ENCODE assay signal across 1 cellular context in the genomic region with DNA sequence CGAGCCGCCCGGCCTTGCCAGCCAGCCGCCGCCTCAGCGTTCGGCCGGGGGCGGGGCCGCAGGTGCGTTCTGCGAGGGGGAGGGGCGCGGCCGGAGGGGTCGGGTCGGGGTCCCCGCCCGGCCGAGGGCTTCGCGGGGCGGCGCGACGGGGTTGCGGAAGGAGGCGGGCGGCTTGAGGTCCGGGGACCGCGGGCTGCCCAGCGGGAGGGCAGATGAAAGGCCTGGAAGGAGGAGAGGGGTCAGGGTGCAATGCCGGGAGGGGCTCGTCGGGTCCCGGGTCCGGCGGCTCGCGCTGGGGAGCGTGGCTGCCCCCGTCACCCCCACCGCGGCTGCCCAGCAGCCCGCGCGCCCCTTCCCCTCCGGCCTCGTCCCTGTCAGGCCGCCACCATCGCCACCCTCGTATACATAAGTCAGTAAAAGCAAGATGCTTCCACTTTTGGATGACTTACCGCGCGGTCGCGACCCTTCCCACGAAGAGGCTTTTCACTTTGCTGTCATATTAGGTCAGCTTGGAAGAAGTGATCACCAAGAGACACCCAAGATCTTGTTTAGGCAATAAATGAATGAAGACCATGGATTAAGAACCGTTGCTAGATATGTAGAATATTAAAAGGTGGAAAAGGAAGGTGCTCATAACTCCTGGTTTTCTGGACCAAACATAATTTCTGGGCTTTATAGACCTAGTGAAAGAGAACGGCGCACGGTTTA.
TF ChIP-seq lines count a peak whose summit lies in the region.

No MANE protein-coding gene starts in this region.

TF ChIP-seq in HepG2, 621 proteins besides CTCF, POLR2A, EP300 and RAD21 (continued from another document and continues in another):
- TF ChIP-seq ZNF747 (CRISPR knock-in tag; IDR thresholded peaks at IDR 0.05; ENCODE audit: borderline replicate concordance) (no peak), NR1H2 (CRISPR knock-in tag; IDR thresholded peaks at IDR 0.05; ENCODE audit: borderline replicate concordance, low read depth) (no peak), MAF1 (CRISPR knock-in tag; IDR thresholded peaks at IDR 0.05; ENCODE audit: borderline replicate concordance) (no peak), RELA (CRISPR knock-in tag; IDR thresholded peaks at IDR 0.05) (0 out of 2 replicates have a peak, but pooled peaks have one; percentile 38), CBX1 (IDR thresholded peaks at IDR 0.05; ENCODE audit: low read depth) (no peak), ZNF777 (CRISPR knock-in tag; IDR thresholded peaks at IDR 0.05) (peak; percentile 69), ZSCAN12 (CRISPR knock-in tag; IDR thresholded peaks at IDR 0.05) (no peak), ELF3 (CRISPR knock-in tag; IDR thresholded peaks at IDR 0.05) (no peak), AGO2 (optimal IDR thresholded peaks at IDR 0.05; ENCODE audit: low read depth, low read length) (peak; percentile 28), SOX13 (IDR thresholded peaks at IDR 0.05) (no peak), SOX13 (CRISPR knock-in tag; conservative IDR thresholded peaks at IDR 0.05 in 1 of 2, IDR thresholded peaks at IDR 0.05 in 1 of 2) (no peak), ZNF180 (CRISPR knock-in tag; IDR thresholded peaks at IDR 0.05; ENCODE audit: borderline replicate concordance, low read depth) (no peak), ZNF790 (CRISPR knock-in tag; IDR thresholded peaks at IDR 0.05; ENCODE audit: borderline replicate concordance) (no peak), ZNF207 (IDR thresholded peaks at IDR 0.05; ENCODE audit: borderline replicate concordance) (no peak), NCOA1 (CRISPR knock-in tag; IDR thresholded peaks at IDR 0.05) (no peak), ZNF644 (CRISPR knock-in tag; IDR thresholded peaks at IDR 0.05; ENCODE audit: low read depth) (no peak), ZFP90 (CRISPR knock-in tag; IDR thresholded peaks at IDR 0.05; ENCODE audit: borderline replicate concordance) (no peak), ZNF724P (CRISPR knock-in tag; IDR thresholded peaks at IDR 0.05; ENCODE audit: borderline replicate concordance) (no peak), ZNF772 (CRISPR knock-in tag; IDR thresholded peaks at IDR 0.05) (no peak), ZNF124 (CRISPR knock-in tag; IDR thresholded peaks at IDR 0.05) (no peak), ELF4 (CRISPR knock-in tag; IDR thresholded peaks at IDR 0.05; ENCODE audit: borderline replicate concordance) (no peak), ZNF761 (CRISPR knock-in tag; conservative IDR thresholded peaks at IDR 0.05) (no peak), EED (CRISPR knock-in tag; IDR thresholded peaks at IDR 0.05) (no peak), RBM39 (IDR thresholded peaks at IDR 0.05; ENCODE audit: low read depth, low read length, poor library complexity, severe bottlenecking) (no peak), CEBPB (IDR thresholded peaks at IDR 0.05; ENCODE audit: borderline replicate concordance, low read depth, low read length) (no peak)
- TF ChIP-seq, protein P1, sequence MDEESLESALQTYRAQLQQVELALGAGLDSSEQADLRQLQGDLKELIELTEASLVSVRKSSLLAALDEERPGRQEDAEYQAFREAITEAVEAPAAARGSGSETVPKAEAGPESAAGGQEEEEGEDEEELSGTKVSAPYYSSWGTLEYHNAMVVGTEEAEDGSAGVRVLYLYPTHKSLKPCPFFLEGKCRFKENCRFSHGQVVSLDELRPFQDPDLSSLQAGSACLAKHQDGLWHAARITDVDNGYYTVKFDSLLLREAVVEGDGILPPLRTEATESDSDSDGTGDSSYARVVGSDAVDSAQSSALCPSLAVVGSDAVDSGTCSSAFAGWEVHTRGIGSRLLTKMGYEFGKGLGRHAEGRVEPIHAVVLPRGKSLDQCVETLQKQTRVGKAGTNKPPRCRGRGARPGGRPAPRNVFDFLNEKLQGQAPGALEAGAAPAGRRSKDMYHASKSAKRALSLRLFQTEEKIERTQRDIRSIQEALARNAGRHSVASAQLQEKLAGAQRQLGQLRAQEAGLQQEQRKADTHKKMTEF (CRISPR knock-in tag; IDR thresholded peaks at IDR 0.05), result no peak
- TF ChIP-seq, protein P2, sequence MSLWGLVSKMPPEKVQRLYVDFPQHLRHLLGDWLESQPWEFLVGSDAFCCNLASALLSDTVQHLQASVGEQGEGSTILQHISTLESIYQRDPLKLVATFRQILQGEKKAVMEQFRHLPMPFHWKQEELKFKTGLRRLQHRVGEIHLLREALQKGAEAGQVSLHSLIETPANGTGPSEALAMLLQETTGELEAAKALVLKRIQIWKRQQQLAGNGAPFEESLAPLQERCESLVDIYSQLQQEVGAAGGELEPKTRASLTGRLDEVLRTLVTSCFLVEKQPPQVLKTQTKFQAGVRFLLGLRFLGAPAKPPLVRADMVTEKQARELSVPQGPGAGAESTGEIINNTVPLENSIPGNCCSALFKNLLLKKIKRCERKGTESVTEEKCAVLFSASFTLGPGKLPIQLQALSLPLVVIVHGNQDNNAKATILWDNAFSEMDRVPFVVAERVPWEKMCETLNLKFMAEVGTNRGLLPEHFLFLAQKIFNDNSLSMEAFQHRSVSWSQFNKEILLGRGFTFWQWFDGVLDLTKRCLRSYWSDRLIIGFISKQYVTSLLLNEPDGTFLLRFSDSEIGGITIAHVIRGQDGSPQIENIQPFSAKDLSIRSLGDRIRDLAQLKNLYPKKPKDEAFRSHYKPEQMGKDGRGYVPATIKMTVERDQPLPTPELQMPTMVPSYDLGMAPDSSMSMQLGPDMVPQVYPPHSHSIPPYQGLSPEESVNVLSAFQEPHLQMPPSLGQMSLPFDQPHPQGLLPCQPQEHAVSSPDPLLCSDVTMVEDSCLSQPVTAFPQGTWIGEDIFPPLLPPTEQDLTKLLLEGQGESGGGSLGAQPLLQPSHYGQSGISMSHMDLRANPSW (CRISPR knock-in tag; IDR thresholded peaks at IDR 0.05; ENCODE audit: borderline replicate concordance), result no peak
- TF ChIP-seq, protein P3, sequence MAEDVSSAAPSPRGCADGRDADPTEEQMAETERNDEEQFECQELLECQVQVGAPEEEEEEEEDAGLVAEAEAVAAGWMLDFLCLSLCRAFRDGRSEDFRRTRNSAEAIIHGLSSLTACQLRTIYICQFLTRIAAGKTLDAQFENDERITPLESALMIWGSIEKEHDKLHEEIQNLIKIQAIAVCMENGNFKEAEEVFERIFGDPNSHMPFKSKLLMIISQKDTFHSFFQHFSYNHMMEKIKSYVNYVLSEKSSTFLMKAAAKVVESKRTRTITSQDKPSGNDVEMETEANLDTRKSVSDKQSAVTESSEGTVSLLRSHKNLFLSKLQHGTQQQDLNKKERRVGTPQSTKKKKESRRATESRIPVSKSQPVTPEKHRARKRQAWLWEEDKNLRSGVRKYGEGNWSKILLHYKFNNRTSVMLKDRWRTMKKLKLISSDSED (CRISPR knock-in tag; IDR thresholded peaks at IDR 0.05), result no peak
- TF ChIP-seq, protein P4, sequence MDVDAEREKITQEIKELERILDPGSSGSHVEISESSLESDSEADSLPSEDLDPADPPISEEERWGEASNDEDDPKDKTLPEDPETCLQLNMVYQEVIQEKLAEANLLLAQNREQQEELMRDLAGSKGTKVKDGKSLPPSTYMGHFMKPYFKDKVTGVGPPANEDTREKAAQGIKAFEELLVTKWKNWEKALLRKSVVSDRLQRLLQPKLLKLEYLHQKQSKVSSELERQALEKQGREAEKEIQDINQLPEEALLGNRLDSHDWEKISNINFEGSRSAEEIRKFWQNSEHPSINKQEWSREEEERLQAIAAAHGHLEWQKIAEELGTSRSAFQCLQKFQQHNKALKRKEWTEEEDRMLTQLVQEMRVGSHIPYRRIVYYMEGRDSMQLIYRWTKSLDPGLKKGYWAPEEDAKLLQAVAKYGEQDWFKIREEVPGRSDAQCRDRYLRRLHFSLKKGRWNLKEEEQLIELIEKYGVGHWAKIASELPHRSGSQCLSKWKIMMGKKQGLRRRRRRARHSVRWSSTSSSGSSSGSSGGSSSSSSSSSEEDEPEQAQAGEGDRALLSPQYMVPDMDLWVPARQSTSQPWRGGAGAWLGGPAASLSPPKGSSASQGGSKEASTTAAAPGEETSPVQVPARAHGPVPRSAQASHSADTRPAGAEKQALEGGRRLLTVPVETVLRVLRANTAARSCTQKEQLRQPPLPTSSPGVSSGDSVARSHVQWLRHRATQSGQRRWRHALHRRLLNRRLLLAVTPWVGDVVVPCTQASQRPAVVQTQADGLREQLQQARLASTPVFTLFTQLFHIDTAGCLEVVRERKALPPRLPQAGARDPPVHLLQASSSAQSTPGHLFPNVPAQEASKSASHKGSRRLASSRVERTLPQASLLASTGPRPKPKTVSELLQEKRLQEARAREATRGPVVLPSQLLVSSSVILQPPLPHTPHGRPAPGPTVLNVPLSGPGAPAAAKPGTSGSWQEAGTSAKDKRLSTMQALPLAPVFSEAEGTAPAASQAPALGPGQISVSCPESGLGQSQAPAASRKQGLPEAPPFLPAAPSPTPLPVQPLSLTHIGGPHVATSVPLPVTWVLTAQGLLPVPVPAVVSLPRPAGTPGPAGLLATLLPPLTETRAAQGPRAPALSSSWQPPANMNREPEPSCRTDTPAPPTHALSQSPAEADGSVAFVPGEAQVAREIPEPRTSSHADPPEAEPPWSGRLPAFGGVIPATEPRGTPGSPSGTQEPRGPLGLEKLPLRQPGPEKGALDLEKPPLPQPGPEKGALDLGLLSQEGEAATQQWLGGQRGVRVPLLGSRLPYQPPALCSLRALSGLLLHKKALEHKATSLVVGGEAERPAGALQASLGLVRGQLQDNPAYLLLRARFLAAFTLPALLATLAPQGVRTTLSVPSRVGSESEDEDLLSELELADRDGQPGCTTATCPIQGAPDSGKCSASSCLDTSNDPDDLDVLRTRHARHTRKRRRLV (CRISPR knock-in tag; IDR thresholded peaks at IDR 0.05), result no peak
- TF ChIP-seq, protein P5, sequence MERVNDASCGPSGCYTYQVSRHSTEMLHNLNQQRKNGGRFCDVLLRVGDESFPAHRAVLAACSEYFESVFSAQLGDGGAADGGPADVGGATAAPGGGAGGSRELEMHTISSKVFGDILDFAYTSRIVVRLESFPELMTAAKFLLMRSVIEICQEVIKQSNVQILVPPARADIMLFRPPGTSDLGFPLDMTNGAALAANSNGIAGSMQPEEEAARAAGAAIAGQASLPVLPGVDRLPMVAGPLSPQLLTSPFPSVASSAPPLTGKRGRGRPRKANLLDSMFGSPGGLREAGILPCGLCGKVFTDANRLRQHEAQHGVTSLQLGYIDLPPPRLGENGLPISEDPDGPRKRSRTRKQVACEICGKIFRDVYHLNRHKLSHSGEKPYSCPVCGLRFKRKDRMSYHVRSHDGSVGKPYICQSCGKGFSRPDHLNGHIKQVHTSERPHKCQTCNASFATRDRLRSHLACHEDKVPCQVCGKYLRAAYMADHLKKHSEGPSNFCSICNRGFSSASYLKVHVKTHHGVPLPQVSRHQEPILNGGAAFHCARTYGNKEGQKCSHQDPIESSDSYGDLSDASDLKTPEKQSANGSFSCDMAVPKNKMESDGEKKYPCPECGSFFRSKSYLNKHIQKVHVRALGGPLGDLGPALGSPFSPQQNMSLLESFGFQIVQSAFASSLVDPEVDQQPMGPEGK (CRISPR knock-in tag; IDR thresholded peaks at IDR 0.05), result peak; percentile 68; the same call in 1 of the 2 replicates
- TF ChIP-seq, protein P6, sequence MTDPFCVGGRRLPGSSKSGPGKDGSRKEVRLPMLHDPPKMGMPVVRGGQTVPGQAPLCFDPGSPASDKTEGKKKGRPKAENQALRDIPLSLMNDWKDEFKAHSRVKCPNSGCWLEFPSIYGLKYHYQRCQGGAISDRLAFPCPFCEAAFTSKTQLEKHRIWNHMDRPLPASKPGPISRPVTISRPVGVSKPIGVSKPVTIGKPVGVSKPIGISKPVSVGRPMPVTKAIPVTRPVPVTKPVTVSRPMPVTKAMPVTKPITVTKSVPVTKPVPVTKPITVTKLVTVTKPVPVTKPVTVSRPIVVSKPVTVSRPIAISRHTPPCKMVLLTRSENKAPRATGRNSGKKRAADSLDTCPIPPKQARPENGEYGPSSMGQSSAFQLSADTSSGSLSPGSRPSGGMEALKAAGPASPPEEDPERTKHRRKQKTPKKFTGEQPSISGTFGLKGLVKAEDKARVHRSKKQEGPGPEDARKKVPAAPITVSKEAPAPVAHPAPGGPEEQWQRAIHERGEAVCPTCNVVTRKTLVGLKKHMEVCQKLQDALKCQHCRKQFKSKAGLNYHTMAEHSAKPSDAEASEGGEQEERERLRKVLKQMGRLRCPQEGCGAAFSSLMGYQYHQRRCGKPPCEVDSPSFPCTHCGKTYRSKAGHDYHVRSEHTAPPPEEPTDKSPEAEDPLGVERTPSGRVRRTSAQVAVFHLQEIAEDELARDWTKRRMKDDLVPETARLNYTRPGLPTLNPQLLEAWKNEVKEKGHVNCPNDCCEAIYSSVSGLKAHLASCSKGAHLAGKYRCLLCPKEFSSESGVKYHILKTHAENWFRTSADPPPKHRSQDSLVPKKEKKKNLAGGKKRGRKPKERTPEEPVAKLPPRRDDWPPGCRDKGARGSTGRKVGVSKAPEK (CRISPR knock-in tag; IDR thresholded peaks at IDR 0.05; ENCODE audit: borderline replicate concordance), result no peak
- TF ChIP-seq, protein P7, sequence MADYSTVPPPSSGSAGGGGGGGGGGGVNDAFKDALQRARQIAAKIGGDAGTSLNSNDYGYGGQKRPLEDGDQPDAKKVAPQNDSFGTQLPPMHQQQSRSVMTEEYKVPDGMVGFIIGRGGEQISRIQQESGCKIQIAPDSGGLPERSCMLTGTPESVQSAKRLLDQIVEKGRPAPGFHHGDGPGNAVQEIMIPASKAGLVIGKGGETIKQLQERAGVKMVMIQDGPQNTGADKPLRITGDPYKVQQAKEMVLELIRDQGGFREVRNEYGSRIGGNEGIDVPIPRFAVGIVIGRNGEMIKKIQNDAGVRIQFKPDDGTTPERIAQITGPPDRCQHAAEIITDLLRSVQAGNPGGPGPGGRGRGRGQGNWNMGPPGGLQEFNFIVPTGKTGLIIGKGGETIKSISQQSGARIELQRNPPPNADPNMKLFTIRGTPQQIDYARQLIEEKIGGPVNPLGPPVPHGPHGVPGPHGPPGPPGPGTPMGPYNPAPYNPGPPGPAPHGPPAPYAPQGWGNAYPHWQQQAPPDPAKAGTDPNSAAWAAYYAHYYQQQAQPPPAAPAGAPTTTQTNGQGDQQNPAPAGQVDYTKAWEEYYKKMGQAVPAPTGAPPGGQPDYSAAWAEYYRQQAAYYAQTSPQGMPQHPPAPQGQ (CRISPR knock-in tag; IDR thresholded peaks at IDR 0.05; ENCODE audit: borderline replicate concordance), result no peak
